ENCODE assay signal across 8 cellular contexts in genomic region chr7:99996755-99997544, GRCh38. TPM values are rescaled to one million over a fixed set of nuclear protein-coding genes. Genes with fewer than 3 reads are reported as not detected.
DNase-seq lines count a peak whose midpoint lies in the region; ATAC-seq and TF ChIP-seq lines count a peak whose summit lies in the region.

No MANE protein-coding gene starts in this region.

- TF ChIP-seq CTCF in osteoblast (IDR thresholded peaks at IDR 0.05; ENCODE audit: extremely low read depth, low read depth, low read length) (no peak), GM13977 (IDR thresholded peaks at IDR 0.05; ENCODE audit: extremely low read depth, insufficient read depth, missing control alignments) (no peak)

- peaks cover 18 to 37% (median 23%) of the 10 kb centered on the region in 10 experiments; a peak in 18 of 20 replicates for H3K4me1 ChIP-seq in BLaER1 treated with 17β-estradiol and CSF1 and Interleukin-3, amounts not matched to agents 10 nM and 100 nM
- H3K4me1 ChIP-seq in Karpas-422 (ENCODE audit: low read length): peaks cover 8% of the 10 kb centered on the region; the same call in 1 of the 2 replicates
- H3K4me1 ChIP-seq in effector memory CD4-positive, alpha-beta T cell (ENCODE audit: control insufficient read depth, insufficient read depth, low read length, poor library complexity, severe bottlenecking): peaks cover 13% of the 10 kb centered on the region
- H3K4me1 ChIP-seq in osteoblast (ENCODE audit: insufficient read depth, low read length): peaks cover 6% of the 10 kb centered on the region

- H3K36me3 ChIP-seq in BLaER1 treated with 17β-estradiol and CSF1 and Interleukin-3, amounts not matched to agents 10 nM and 100 nM: no peaks in the 10 kb centered on the region
- H3K36me3 ChIP-seq in Karpas-422 (ENCODE audit: insufficient read depth, low read length): no peaks in the 10 kb centered on the region
- H3K36me3 ChIP-seq in effector memory CD4-positive, alpha-beta T cell (ENCODE audit: control insufficient read depth, insufficient read depth, low read length): no peaks in the 10 kb centered on the region
- no peaks in the 10 kb centered on the region for H3K36me3 ChIP-seq in osteoblast (ENCODE audit: insufficient read depth, low read length)

- no peaks in the 10 kb centered on the region for H3K79me2 ChIP-seq in Karpas-422 (ENCODE audit: low read length)
- H3K79me2 ChIP-seq in osteoblast (ENCODE audit: insufficient read depth, low read length): no peaks in the 10 kb centered on the region

- peak overlapping the region; percentile 63 to 83 (median 75) for H3K4me2 ChIP-seq in BLaER1 treated with 17β-estradiol and CSF1 and Interleukin-3, amounts not matched to agents 10 nM and 100 nM
- H3K4me2 ChIP-seq in Karpas-422 (ENCODE audit: low read depth, low read length, poor library complexity, severe bottlenecking): peak overlapping the region; percentile 72
- H3K4me2 ChIP-seq in osteoblast (ENCODE audit: insufficient read depth, low read length): peak overlapping the region; percentile 75

- H3K9ac ChIP-seq in BLaER1 treated with 17β-estradiol and CSF1 and Interleukin-3, amounts not matched to agents 10 nM and 100 nM: peak overlapping the region in 10 of 11 experiments; percentile 44 to 76 (median 64); a peak in 15 of 22 replicates
- H3K9ac ChIP-seq in Karpas-422 (ENCODE audit: low read length): peak overlapping the region; percentile 76

- H3K9me3 ChIP-seq in BLaER1 treated with 17β-estradiol and CSF1 and Interleukin-3, amounts not matched to agents 10 nM and 100 nM (replicated peaks in 1 of 11): no peaks in the 10 kb centered on the region
- H3K9me3 ChIP-seq in Karpas-422 (ENCODE audit: low read length) (no peaks in the 10 kb centered on the region), osteoblast (ENCODE audit: low read depth, low read length) (no peaks in the 10 kb centered on the region)
- no peaks in the 10 kb centered on the region for H3K9me3 ChIP-seq in effector memory CD4-positive, alpha-beta T cell (ENCODE audit: control insufficient read depth, low read length)

- no peaks in the 10 kb centered on the region; a peak in 2 of 22 replicates for H3K27me3 ChIP-seq in BLaER1 treated with 17β-estradiol and CSF1 and Interleukin-3, amounts not matched to agents 10 nM and 100 nM
- H3K27me3 ChIP-seq in Karpas-422 (ENCODE audit: low read length) (no peaks in the 10 kb centered on the region), osteoblast (ENCODE audit: insufficient read depth, low read length) (no peaks in the 10 kb centered on the region)
- H3K27me3 ChIP-seq in effector memory CD4-positive, alpha-beta T cell (replicated peaks; ENCODE audit: control insufficient read depth, insufficient read depth, low read length, poor library complexity, severe bottlenecking): no peaks in the 10 kb centered on the region

- H4K20me1 ChIP-seq in BLaER1 treated with 17β-estradiol and CSF1 and Interleukin-3, amounts not matched to agents 10 nM and 100 nM: no peaks in the 10 kb centered on the region
- H4K20me1 ChIP-seq in Karpas-422 (ENCODE audit: insufficient read depth, low read depth, low read length) (no peaks in the 10 kb centered on the region), osteoblast (ENCODE audit: insufficient read depth, low read length) (no peaks in the 10 kb centered on the region)

- H2AFZ ChIP-seq in Karpas-422 (ENCODE audit: low read length) (peak overlapping the region; percentile 72; the same call in 1 of the 2 replicates), osteoblast (ENCODE audit: low read length) (peak overlapping the region; percentile 93)

- H3K27ac ChIP-seq in BLaER1 treated with 17β-estradiol and CSF1 and Interleukin-3, amounts not matched to agents 10 nM and 100 nM: peak overlapping the region in 9 of 11 experiments; percentile 43 to 72 (median 65); a peak in 11 of 22 replicates
- no peak overlapping the region for H3K27ac ChIP-seq in Karpas-422 (ENCODE audit: low read length)
- peak overlapping the region; percentile 36 for H3K27ac ChIP-seq in effector memory CD4-positive, alpha-beta T cell (ENCODE audit: insufficient read depth, low read length, poor library complexity, severe bottlenecking)
- H3K27ac ChIP-seq in osteoblast (ENCODE audit: low read depth, low read length): no peak overlapping the region

- DNase-seq in Karpas-422: no peak
- DNase-seq in effector memory CD4-positive, alpha-beta T cell: no peak
- no peak for DNase-seq in osteoblast (ENCODE audit: insufficient read length, low spot score, missing footprints)
- DNase-seq in stimulated activated CD8-positive, alpha-beta memory T cell treated with anti-CD3 and anti-CD28 coated beads, Interleukin-4, amount 100 ng/mL, for 48 hours: no peak
- DNase-seq in GM13977 (ENCODE audit: low spot score): no peak
- DNase-seq in NOMO-1 treated with DMSO at 0.1 percent for 48 hours (lab: John Stamatoyannopoulos, UW; ENCODE audit: unreplicated experiment): no peak

- peak overlapping the region; percentile 14 to 63 (median 52); a peak in 18 of 20 replicates for H3K4me3 ChIP-seq in BLaER1 treated with 17β-estradiol and CSF1 and Interleukin-3, amounts not matched to agents 10 nM and 100 nM
- peak overlapping the region; percentile 72 for H3K4me3 ChIP-seq in Karpas-422 (ENCODE audit: low read length)
- peak overlapping the region; percentile 22 for H3K4me3 ChIP-seq in effector memory CD4-positive, alpha-beta T cell (ENCODE audit: insufficient read depth, low read depth, low read length, poor library complexity, severe bottlenecking)
- peak overlapping the region; percentile 70 for H3K4me3 ChIP-seq in osteoblast (ENCODE audit: insufficient read depth, low read length)

- in situ Hi-C loops in GM13977 (cut with MboI; ENCODE audit: low pct_unique_long_range_greater_than_20kb, low sequenced_read_pairs, unreplicated experiment): loop anchor here (10.0 kb wide), 1 partner anchor 78 kb away; no protein-coding TSS in a partner anchor

- no peak for ATAC-seq in HG02798 (IDR thresholded peaks at IDR 0.05; ENCODE audit: poor library complexity, unreplicated experiment)

- H3K9me2 ChIP-seq in Karpas-422 (replicated peaks; ENCODE audit: insufficient read depth, low read length): no peaks in the 10 kb centered on the region

RNA-seq across cellular contexts. Expression of gene ZKSCAN1, which starts 18.4 kb away (rescaled TPM):
- 21.3 and 22.1 TPM in 2 replicates for total RNA-seq in Karpas-422 (2014; rRNA removed; shearing (Covaris generic); ENCODE audit: low replicate concordance)
- total RNA-seq in osteoblast: 46.0 and 46.3 TPM in 2 replicates

RNA-seq across cellular contexts. Expression of gene AZGP1, which starts 21.1 kb away (rescaled TPM):
- 1.0 and 2.0 TPM in 2 replicates for total RNA-seq in Karpas-422 (2014; rRNA removed; shearing (Covaris generic); ENCODE audit: low replicate concordance)
- total RNA-seq in osteoblast: not detected in 2 replicates

RNA-seq across cellular contexts. Expression of gene ZSCAN21, which starts 52.6 kb away (rescaled TPM):
- total RNA-seq in Karpas-422 (2014; rRNA removed; shearing (Covaris generic); ENCODE audit: low replicate concordance): 6.1 and 16.6 TPM in 2 replicates
- 9.8 and 10.9 TPM in 2 replicates for total RNA-seq in osteoblast

Comparison
In these comparisons a context has a peak if more than half of its experiments do, and no peak if none do; other contexts are left out.
1. H3K27ac ChIP-seq: peak in BLaER1 treated with 17β-estradiol and CSF1 and Interleukin-3, amounts not matched to agents 10 nM and 100 nM (9 of 11) and effector memory CD4-positive, alpha-beta T cell (single experiment); none in Karpas-422 (single experiment) and osteoblast (single experiment).
2. H3K4me3 ChIP-seq: peak in every context shown above with its lines; median percentile 72 in Karpas-422; 70 in osteoblast; 52 in BLaER1 treated with 17β-estradiol and CSF1 and Interleukin-3, amounts not matched to agents 10 nM and 100 nM; 22 in effector memory CD4-positive, alpha-beta T cell.
3. Peak in every context shown above with its lines, with median percentiles within 50 percentile points of each other: H3K4me2 ChIP-seq.